19 cellular contexts compared by ENCODE assay signal in the genomic region with DNA sequence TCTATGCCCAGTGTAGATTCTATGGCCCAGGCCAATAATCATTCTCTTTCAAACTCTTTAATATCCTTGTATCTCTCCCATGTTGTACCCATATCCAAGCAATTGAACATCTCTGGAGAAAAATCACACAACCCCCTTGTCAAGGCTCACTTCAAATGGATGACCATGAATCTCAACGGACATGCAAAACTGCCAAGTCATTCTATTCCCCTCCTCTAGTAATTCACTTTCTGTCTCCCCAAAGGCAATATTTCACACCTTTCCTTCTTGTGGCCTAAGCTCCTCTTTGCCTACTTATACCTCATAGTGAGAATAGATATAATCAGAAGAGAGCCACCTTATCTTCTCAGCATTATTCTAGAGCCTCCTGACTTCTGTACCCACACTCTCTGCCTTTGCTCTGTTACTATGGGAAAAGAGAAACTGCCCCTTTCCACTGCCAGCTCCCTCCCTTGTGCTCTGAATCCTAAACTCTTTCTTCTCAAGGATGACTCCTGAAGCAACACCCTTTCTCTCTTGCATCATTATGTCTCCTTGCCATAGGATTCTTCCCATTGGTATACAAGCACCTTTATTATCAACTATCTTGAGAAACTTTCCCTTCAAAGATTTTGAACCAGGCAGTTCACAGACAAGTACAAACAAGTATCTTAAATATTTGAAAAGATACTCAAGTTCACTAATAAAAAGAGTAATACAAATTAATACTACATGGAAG.
DNase-seq lines count a peak whose midpoint lies in the region; ATAC-seq, FAIRE-seq and TF ChIP-seq lines count a peak whose summit lies in the region.
"Had no signal": no experiment of that assay in that cellular context is flagged by ENCODE, and none has a peak within 500 bp of the region (broad histone marks: within the 10 kb centered on the region; RNA-seq: fewer than 3 reads in every experiment).

No MANE protein-coding gene starts in this region.

- no peaks in the 10 kb centered on the region for H3K9me3 ChIP-seq in breast epithelium
- H3K9me3 ChIP-seq in mammary epithelial cell (replicated peaks; ENCODE audit: insufficient read depth, low read length) = no peaks in the 10 kb centered on the region
- H3K9me3 ChIP-seq: HAP-1 had no signal

- H3K4me3 Mint-ChIP-seq in MCF 10A (ENCODE audit: unreplicated experiment) = no peak overlapping the region
- H3K4me3 Mint-ChIP-seq: B cell; CD8-positive, alpha-beta T cell had no signal

- POLR2A ChIA-PET in MCF 10A (lab: Yijun Ruan, JAX) = no interaction called here

- H3K9ac ChIP-seq in mammary epithelial cell (ENCODE audit: insufficient read depth, low read length) = no peak overlapping the region
- H3K9ac ChIP-seq: BLaER1 treated with 17β-estradiol and CSF1 and Interleukin-3, amounts not matched to agents 10 nM and 100 nM had no signal

- H3K9me3 Mint-ChIP-seq in MCF 10A (ENCODE audit: unreplicated experiment) = no peaks in the 10 kb centered on the region
- H3K9me3 Mint-ChIP-seq: CD8-positive, alpha-beta T cell had no signal

- DNase-seq in MCF 10A (ENCODE audit: unreplicated experiment) (peak; percentile 2), breast epithelium (ENCODE audit: low spot score in 2 of 2) (no peak), mammary epithelial cell (peak; percentile 30), foreskin keratinocyte (peak; percentile 54 to 77), H54 (ENCODE audit: insufficient read length, low spot score) (no peak), NOMO-1 treated with dmso at 0.1 percent for 144 hours (lab: John Stamatoyannopoulos, UW; ENCODE audit: unreplicated experiment) (no peak), SW 1271 (lab: John Stamatoyannopoulos, UW) (no peak)
- DNase-seq: Calu3; CD8-positive, alpha-beta T cell; DMS53; DND-41; EL; KBM-7 had no signal

- no peak overlapping the region for H3K27ac ChIP-seq in breast epithelium
- no peak overlapping the region for H3K27ac ChIP-seq in mammary epithelial cell (ENCODE audit: insufficient read depth, low read depth, low read length)
- H3K27ac ChIP-seq in foreskin keratinocyte = no peak overlapping the region
- H3K27ac ChIP-seq: 22Rv1 had no signal

- no peaks in the 10 kb centered on the region for H4K20me1 ChIP-seq in mammary epithelial cell (ENCODE audit: insufficient read depth, low read length)
- H4K20me1 ChIP-seq: BLaER1 treated with 17β-estradiol and CSF1 and Interleukin-3, amounts not matched to agents 10 nM and 100 nM had no signal

- WGBS in mammary epithelial cell (ENCODE audit: low coverage, missing lambda C conversion rate) = 30% methylated on average over 1 of the region's 1 CpG

- no peak for FAIRE-seq in H54 (lab: Jason Lieb, UNC)
- FAIRE-seq: GM12878, H1 had no signal

- H3K27me3 ChIP-seq in breast epithelium (no peaks in the 10 kb centered on the region), mammary epithelial cell (ENCODE audit: insufficient read depth, low read length) (no peaks in the 10 kb centered on the region), foreskin keratinocyte (no peaks in the 10 kb centered on the region)
- H3K27me3 ChIP-seq: BLaER1 treated with 17β-estradiol and CSF1 and Interleukin-3, amounts not matched to agents 10 nM and 100 nM had no signal

- BruUV-seq in MCF 10A (replicated peaks; lab: Mats Ljungman, UMichigan) (no TSS peak), mammary epithelial cell (replicated peaks; lab: Mats Ljungman, UMichigan) (no TSS peak)

- H3K4me3 ChIP-seq in breast epithelium (no peak overlapping the region), mammary epithelial cell (replicated peaks in 1 of 3; ENCODE audit: insufficient read depth in 1 of 3, low read depth in 2 of 3, low read length in 3 of 3) (no peak overlapping the region)
- H3K4me3 ChIP-seq: BLaER1 treated with 17β-estradiol and CSF1 and Interleukin-3, amounts not matched to agents 10 nM and 100 nM; GM12878; HAP-1 had no signal

- no peaks in the 10 kb centered on the region for H3K79me2 ChIP-seq in mammary epithelial cell (ENCODE audit: insufficient read depth, low read length)

- H3K36me3 Mint-ChIP-seq in MCF 10A (ENCODE audit: insufficient read depth, unreplicated experiment) = no peaks in the 10 kb centered on the region
- H3K36me3 Mint-ChIP-seq: CD8-positive, alpha-beta T cell had no signal

- intact Hi-C loops in MCF 10A (cut with micrococcal nuclease) = no loop called here
- intact Hi-C loops in breast epithelium (cut with DNase I; ENCODE audit: low total_unique reads) = no loop called here
- intact Hi-C loops in mammary epithelial cell (cut with micrococcal nuclease) = no loop called here

- H2AFZ ChIP-seq in mammary epithelial cell (ENCODE audit: low read depth, low read length) = peak overlapping the region; percentile 26

- in situ Hi-C loops in mammary epithelial cell (cut with MboI; ENCODE audit: low sequenced_read_pairs in 2 of 2) = no loop called here

- dilution Hi-C loops in mammary epithelial cell (cut with HindIII; ENCODE audit: low sequenced_read_pairs) = no loop called here

- no peak overlapping the region for H3K4me2 ChIP-seq in mammary epithelial cell (ENCODE audit: insufficient read depth, low read depth, low read length)
- H3K4me2 ChIP-seq: BLaER1 treated with 17β-estradiol and CSF1 and Interleukin-3, amounts not matched to agents 10 nM and 100 nM had no signal

- no peaks in the 10 kb centered on the region for H3K4me1 ChIP-seq in breast epithelium
- no peaks in the 10 kb centered on the region for H3K4me1 ChIP-seq in mammary epithelial cell (ENCODE audit: insufficient read depth, low read length)
- H3K4me1 ChIP-seq in foreskin keratinocyte = peaks cover 6% of the 10 kb centered on the region
- H3K4me1 ChIP-seq: HAP-1 had no signal

- H3K4me1 Mint-ChIP-seq in MCF 10A (ENCODE audit: insufficient read depth, unreplicated experiment) = no peaks in the 10 kb centered on the region
- H3K4me1 Mint-ChIP-seq: B cell had no signal

- CTCF ChIA-PET in MCF 10A (lab: Yijun Ruan, JAX) (interaction anchor here (1.0 kb wide), 1 partner anchor 26 kb away, joined by 4 read pairs; no protein-coding TSS in a partner anchor), mammary epithelial cell (lab: Charles Lee; ENCODE audit: low non-redundant PET) (no interaction called here)

- ATAC-seq in foreskin keratinocyte = peak; percentile 27
- ATAC-seq: CD8-positive, alpha-beta T cell; GM12878 had no signal

- no peaks in the 10 kb centered on the region for H3K27me3 Mint-ChIP-seq in MCF 10A (ENCODE audit: insufficient read depth, unreplicated experiment)
- H3K27me3 Mint-ChIP-seq: B cell had no signal

- H3K27ac Mint-ChIP-seq in MCF 10A (ENCODE audit: low read depth, unreplicated experiment) = no peak overlapping the region
- H3K27ac Mint-ChIP-seq: B cell; CD8-positive, alpha-beta T cell had no signal

- no peaks in the 10 kb centered on the region for H3K36me3 ChIP-seq in breast epithelium
- no peaks in the 10 kb centered on the region for H3K36me3 ChIP-seq in mammary epithelial cell (ENCODE audit: insufficient read depth, low read length)
- H3K36me3 ChIP-seq: HAP-1 had no signal

- TF ChIP-seq CTCF in MCF 10A (IDR thresholded peaks at IDR 0.05; ENCODE audit: unreplicated experiment) (no peak), breast epithelium (IDR thresholded peaks at IDR 0.05) (no peak), mammary epithelial cell (conservative IDR thresholded peaks at IDR 0.05 in 1 of 2, IDR thresholded peaks at IDR 0.05 in 1 of 2; ENCODE audit: extremely low read depth in 1 of 2, insufficient read depth in 1 of 2, low read depth in 1 of 2, low read length in 2 of 2) (no peak), foreskin keratinocyte (conservative IDR thresholded peaks at IDR 0.05) (no peak)

- TF ChIP-seq POLR2A in breast epithelium (IDR thresholded peaks at IDR 0.05) = no peak
- no peak for TF ChIP-seq POLR2A in H54 (IDR thresholded peaks at IDR 0.05; ENCODE audit: low read depth, low read length)

Comparison
In these comparisons a context has a peak if more than half of its experiments do, and no peak if none do; other contexts are left out.
1. DNase-seq: peak in MCF 10A (single experiment), mammary epithelial cell (single experiment) and foreskin keratinocyte (2 of 2); none in breast epithelium (0 of 2), H54 (single experiment), NOMO-1 treated with dmso at 0.1 percent for 144 hours (single experiment) and SW 1271 (0 of 2).